Comparison of ENCODE assay signal across 11 cellular contexts in genomic region chr20:46220808-46221207, GRCh38.
DNase-seq lines count a peak whose midpoint lies in the region; ATAC-seq lines count a peak whose summit lies in the region.
"Had no signal": no experiment of that assay in that cellular context is flagged by ENCODE, and none has a peak within 500 bp of the region (broad histone marks: within the 10 kb centered on the region; RNA-seq: fewer than 3 reads in every experiment).

No MANE protein-coding gene starts in this region.

- no peaks in the 10 kb centered on the region for H3K27me3 ChIP-seq in SJCRH30
- H3K27me3 ChIP-seq: ascending aorta had no signal

- ATAC-seq in left colon (peak; percentile 44), GM21529 (IDR thresholded peaks at IDR 0.05; ENCODE audit: unreplicated experiment) (no peak)
- no peak for ATAC-seq in stimulated activated naive CD8-positive, alpha-beta T cell treated with anti-CD3 and anti-CD28 coated beads, Interleukin-15, Interleukin-2, amounts not matched to agents 100 U/mL and 50 U/mL, for 24 hours
- ATAC-seq: activated CD8-positive, alpha-beta T cell treated with anti-CD3 and anti-CD28 coated beads for 36 hours had no signal

- H3K27ac ChIP-seq in SJCRH30 = peak overlapping the region; percentile 75
- H3K27ac ChIP-seq: ascending aorta had no signal

- DNase-seq in DMS 273 (lab: John Stamatoyannopoulos, UW; ENCODE audit: unreplicated experiment) = peak; percentile 91
- DNase-seq in NCI-H187 (lab: John Stamatoyannopoulos, UW) = peak; percentile 91 to 95
- DNase-seq in SJCRH30 = peak; percentile 93 to 97
- no peak for DNase-seq in left colon
- DNase-seq in stimulated activated naive CD8-positive, alpha-beta T cell treated with anti-CD3 and anti-CD28 coated beads, Interleukin-15, Interleukin-2, amounts not matched to agents 100 U/mL and 50 U/mL, for 24 hours = no peak
- no peak for DNase-seq in SW 1271 (lab: John Stamatoyannopoulos, UW)
- no peak for DNase-seq in RKO (ENCODE audit: low spot score)
- DNase-seq: activated CD8-positive, alpha-beta T cell treated with anti-CD3 and anti-CD28 coated beads for 36 hours; CD4-positive, CD25-positive, alpha-beta regulatory T cell had no signal

- no peaks in the 10 kb centered on the region for H3K9me3 ChIP-seq in SJCRH30 (replicated peaks)
- H3K9me3 ChIP-seq: ascending aorta had no signal

- intact Hi-C loops in left colon (cut with DNase I, micrococcal nuclease) = no loop called here

- H3K4me1 ChIP-seq in SJCRH30 = peaks cover 26% of the 10 kb centered on the region
- H3K4me1 ChIP-seq: ascending aorta had no signal

- H3K4me3 ChIP-seq in SJCRH30 = no peak overlapping the region
- H3K4me3 ChIP-seq: ascending aorta had no signal

- H3K36me3 ChIP-seq in SJCRH30 = no peaks in the 10 kb centered on the region
- H3K36me3 ChIP-seq: ascending aorta had no signal

Comparison
In these comparisons a context has a peak if more than half of its experiments do, and no peak if none do; other contexts are left out.
1. DNase-seq: peak in DMS 273 (single experiment), NCI-H187 (2 of 2) and SJCRH30 (2 of 2); none in left colon (0 of 2), stimulated activated naive CD8-positive, alpha-beta T cell treated with anti-CD3 and anti-CD28 coated beads, Interleukin-15, Interleukin-2, amounts not matched to agents 100 U/mL and 50 U/mL, for 24 hours (single experiment), SW 1271 (0 of 2) and RKO (single experiment).